ENCODE assay signal across 13 cellular contexts in genomic region chr12:11568762-11569478, GRCh38.
DNase-seq lines count a peak whose midpoint lies in the region; ATAC-seq and TF ChIP-seq lines count a peak whose summit lies in the region.
"Had no signal": no experiment of that assay in that cellular context is flagged by ENCODE, and none has a peak within 500 bp of the region (broad histone marks: within the 10 kb centered on the region; RNA-seq: fewer than 3 reads in every experiment).

No MANE protein-coding gene starts in this region.

- no peaks in the 10 kb centered on the region for H3K36me3 ChIP-seq in vagina

- H3K4me1 ChIP-seq in vagina = no peaks in the 10 kb centered on the region

- TF ChIP-seq POLR2A in vagina (IDR thresholded peaks at IDR 0.05) = no peak

- intact Hi-C loops in vagina (cut with DNase I) = no loop called here

- H3K9me3 ChIP-seq in vagina = no peaks in the 10 kb centered on the region

- H3K4me3 ChIP-seq in vagina = no peak overlapping the region

- no peak for TF ChIP-seq CTCF in RWPE1 (conservative IDR thresholded peaks at IDR 0.05; ENCODE audit: low read depth)
- TF ChIP-seq CTCF in vagina (IDR thresholded peaks at IDR 0.05) = no peak

- POLR2A ChIA-PET in RWPE1 (lab: Yijun Ruan, JAX; ENCODE audit: low non-redundant PET) = no interaction called here

- H3K27ac ChIP-seq in RWPE1 (no peak overlapping the region), vagina (no peak overlapping the region)
- H3K27ac ChIP-seq: HL-60 had no signal

- DNase-seq in germinal center (ENCODE audit: low spot score) (peak; percentile 30), DMS 273 treated with DMSO at 0.1 percent for 48 hours (lab: John Stamatoyannopoulos, UW) (no peak), RWPE1 (ENCODE audit: low spot score) (no peak), vagina (ENCODE audit: extremely low spot score in 2 of 2) (no peak), OCI-M1 (lab: John Stamatoyannopoulos, UW) (no peak)
- DNase-seq: activated T-cell treated with anti-CD3 and anti-CD28 coated beads, Interleukin-2, amount 50 U/mL, for 24 hours; hippocampal formation; NCI-H187; trophoblast cell had no signal

- ATAC-seq in GM18517 (IDR thresholded peaks at IDR 0.05; ENCODE audit: unreplicated experiment) = peak; percentile 95
- peak; percentile 88 for ATAC-seq in GM21528 (IDR thresholded peaks at IDR 0.05; ENCODE audit: low FRiP score, unreplicated experiment)
- peak; percentile 71 for ATAC-seq in HG03139 (IDR thresholded peaks at IDR 0.05; ENCODE audit: unreplicated experiment)

- H3K27me3 ChIP-seq in vagina = no peaks in the 10 kb centered on the region

- CTCF ChIA-PET in RWPE1 (lab: Yijun Ruan, JAX) = no interaction called here
